ENCODE assay signal across 10 cellular contexts in genomic region chr20:5691918-5692618, GRCh38. TPM values are rescaled to one million over a fixed set of nuclear protein-coding genes. Genes with fewer than 3 reads are reported as not detected.
DNase-seq lines count a peak whose midpoint lies in the region; ATAC-seq, FAIRE-seq and TF ChIP-seq lines count a peak whose summit lies in the region.
"Had no signal": no experiment of that assay in that cellular context is flagged by ENCODE, and none has a peak within 500 bp of the region (broad histone marks: within the 10 kb centered on the region; RNA-seq: fewer than 3 reads in every experiment).

No MANE protein-coding gene starts in this region.

- H3K9me3 ChIP-seq in A673 (ENCODE audit: low read depth, low read length, poor library complexity, severe bottlenecking) = no peaks in the 10 kb centered on the region
- H3K9me3 ChIP-seq in pancreas = no peaks in the 10 kb centered on the region
- H3K9me3 ChIP-seq: thyroid gland had no signal

- no TSS peak for BruUV-seq in A673 (replicated peaks; lab: Mats Ljungman, UMichigan)

- DNase-seq in GM06990 (ENCODE audit: extremely low read depth, insufficient read length) (peak; percentile 86), NCI-H69 (lab: John Stamatoyannopoulos, UW) (peak; percentile 76), A673 (ENCODE audit: low spot score) (no peak), ecto neural progenitor cell (ENCODE audit: low spot score) (no peak), pancreas (no peak)
- no peak for DNase-seq in activated CD4-positive, CD25-positive, alpha-beta regulatory T cell treated with anti-CD3 and anti-CD28 coated beads, Interleukin-2, amount 50 U/mL, for 72 hours

- intact Hi-C loops in A673 (cut with micrococcal nuclease; ENCODE audit: unreplicated experiment) = no loop called here
- intact Hi-C loops in pancreas (cut with DNase I) = no loop called here

- no peak overlapping the region for H3K27ac ChIP-seq in A673 (ENCODE audit: low read depth, low read length, poor library complexity, severe bottlenecking)
- no peak overlapping the region for H3K27ac ChIP-seq in pancreas
- H3K27ac ChIP-seq: thyroid gland had no signal

- H3K4me3 ChIP-seq in GM06990 (replicated peaks; ENCODE audit: low read depth, low read length) (no peak overlapping the region), A673 (ENCODE audit: low read depth, low read length, poor library complexity, severe bottlenecking) (no peak overlapping the region), pancreas (no peak overlapping the region)
- H3K4me3 ChIP-seq: thyroid gland had no signal

- ATAC-seq in GM19467 (IDR thresholded peaks at IDR 0.05; ENCODE audit: unreplicated experiment) = peak; percentile 99
- ATAC-seq in HG03175 (IDR thresholded peaks at IDR 0.05; ENCODE audit: unreplicated experiment) = peak; percentile 100
- ATAC-seq in pancreas = no peak

- CTCF ChIA-PET in A673 (lab: Charles Lee) = no interaction called here

- TF ChIP-seq CTCF in GM06990 (IDR thresholded peaks at IDR 0.05; ENCODE audit: insufficient read depth, low read length, poor library complexity, severe bottlenecking) (no peak), A673 (conservative IDR thresholded peaks at IDR 0.05; ENCODE audit: low read depth, low read length) (no peak), pancreas (IDR thresholded peaks at IDR 0.05) (no peak)

- no peaks in the 10 kb centered on the region for H3K36me3 ChIP-seq in GM06990 (ENCODE audit: control insufficient read depth, insufficient read depth, low read length)
- H3K36me3 ChIP-seq in A673 (ENCODE audit: insufficient read depth, low read length, poor library complexity, severe bottlenecking) = no peaks in the 10 kb centered on the region
- H3K36me3 ChIP-seq in pancreas = no peaks in the 10 kb centered on the region
- H3K36me3 ChIP-seq: thyroid gland had no signal

- POLR2A ChIA-PET in A673 (lab: Charles Lee; ENCODE audit: low non-redundant PET) = no interaction called here

- H3K4me1 ChIP-seq in A673 (ENCODE audit: insufficient read depth, low read length, poor library complexity, severe bottlenecking) = no peaks in the 10 kb centered on the region
- H3K4me1 ChIP-seq in pancreas = no peaks in the 10 kb centered on the region
- H3K4me1 ChIP-seq: thyroid gland had no signal

- 85 to 86% methylated on average over 9 of the region's 9 CpGs for WGBS in pancreas, 2 donors

- H3K27me3 ChIP-seq in GM06990 (replicated peaks; ENCODE audit: control insufficient read depth, insufficient read depth, low read length) (no peaks in the 10 kb centered on the region), A673 (replicated peaks; ENCODE audit: insufficient read depth, low read depth, low read length, poor library complexity) (no peaks in the 10 kb centered on the region), pancreas (no peaks in the 10 kb centered on the region)
- H3K27me3 ChIP-seq: thyroid gland had no signal

- FAIRE-seq in pancreas (lab: Jason Lieb, UNC) = no peak
- FAIRE-seq: D721Med had no signal

RNA-seq across cellular contexts. Expression of gene SHLD1, which starts 58.1 kb away (rescaled TPM):
- total RNA-seq in A673 (2021) (5.8 and 7.1 TPM in 2 replicates), pancreas (1 to 10 TPM; 2.1 to 3.6 (median 2.9) TPM)
- 1 to 10 TPM; 3.5 to 6.6 TPM for polyA plus RNA-seq in pancreas

Comparison
In these comparisons a context has a peak if more than half of its experiments do, and no peak if none do; other contexts are left out.
1. DNase-seq: peak in GM06990 (single experiment) and NCI-H69 (single experiment); none in A673 (single experiment), ecto neural progenitor cell (single experiment), activated CD4-positive, CD25-positive, alpha-beta regulatory T cell treated with anti-CD3 and anti-CD28 coated beads, Interleukin-2, amount 50 U/mL, for 72 hours (single experiment) and pancreas (0 of 6).
2. ATAC-seq: peak in GM19467 (single experiment) and HG03175 (single experiment); none in pancreas (0 of 4).